In genomic region chr17:63364387-63364786, GRCh38 we compare ENCODE assay signal across 29 cellular contexts.
A peak's percentile ranks its signal among the peaks of the same experiment; 100 is the strongest.
DNase-seq lines count a peak whose midpoint lies in the region; ATAC-seq and TF ChIP-seq lines count a peak whose summit lies in the region.
"Had no signal": no experiment of that assay in that cellular context is flagged by ENCODE, and none has a peak within 500 bp of the region (broad histone marks: within the 10 kb centered on the region; RNA-seq: fewer than 3 reads in every experiment).

No MANE protein-coding gene starts in this region.

- CTCF ChIA-PET in activated CD4-positive, alpha-beta T cell treated with anti-CD3 and anti-CD28 coated beads for 36 hours (lab: Charles Lee) = no interaction called here

- H3K27ac Mint-ChIP-seq in brain = peak overlapping the region in 3 of 5 experiments; percentile 58 to 79 (median 79)
- H3K27ac Mint-ChIP-seq in activated CD4-positive, alpha-beta T cell treated with anti-CD3 and anti-CD28 coated beads for 36 hours = no peak overlapping the region
- H3K27ac Mint-ChIP-seq: activated CD8-positive, alpha-beta T cell treated with anti-CD3 and anti-CD28 coated beads, Interleukin-2, amount 10 ng/mL, durations not matched to agents 7 days and 5 days; activated naive CD8-positive, alpha-beta T cell; neural progenitor cell had no signal

- no peak overlapping the region for H3K4me3 Mint-ChIP-seq in brain
- H3K4me3 Mint-ChIP-seq in activated CD4-positive, alpha-beta T cell treated with anti-CD3 and anti-CD28 coated beads for 36 hours = no peak overlapping the region
- H3K4me3 Mint-ChIP-seq: activated CD8-positive, alpha-beta T cell treated with anti-CD3 and anti-CD28 coated beads, Interleukin-2, amount 10 ng/mL, durations not matched to agents 7 days and 5 days; activated naive CD8-positive, alpha-beta T cell; central memory CD8-positive, alpha-beta T cell; neural progenitor cell had no signal

- intact Hi-C loops in activated CD4-positive, alpha-beta T cell treated with anti-CD3 and anti-CD28 coated beads for 36 hours (cut with DNase I, micrococcal nuclease) = no loop called here

- no peak overlapping the region for H3K4me3 ChIP-seq in AG10803 (ENCODE audit: low read length)
- no peak overlapping the region for H3K4me3 ChIP-seq in fibroblast of pulmonary artery (replicated peaks; ENCODE audit: low read depth, low read length)
- no peak overlapping the region for H3K4me3 ChIP-seq in coronary artery
- H3K4me3 ChIP-seq: gastroesophageal sphincter, neural progenitor cell had no signal

- no peak overlapping the region for H3K27ac ChIP-seq in coronary artery
- H3K27ac ChIP-seq: gastroesophageal sphincter, KMS-11, neural progenitor cell had no signal

- ATAC-seq in activated CD4-positive, alpha-beta T cell treated with anti-CD3 and anti-CD28 coated beads for 36 hours = no peak
- ATAC-seq: activated CD8-positive, alpha-beta T cell treated with anti-CD3 and anti-CD28 coated beads, Interleukin-2, amount 10 ng/mL, durations not matched to agents 7 days and 5 days; gastroesophageal sphincter; left colon; right cardiac atrium had no signal

- peaks cover 62% of the 10 kb centered on the region for H3K36me3 Mint-ChIP-seq in brain
- H3K36me3 Mint-ChIP-seq in activated CD4-positive, alpha-beta T cell treated with anti-CD3 and anti-CD28 coated beads for 36 hours (ENCODE audit: low read depth) = peaks cover 3% of the 10 kb centered on the region

- peak; percentile 47 for DNase-seq in AG10803 (ENCODE audit: low read depth)
- DNase-seq in M059J (ENCODE audit: low read depth) = peak; percentile 5
- DNase-seq in fibroblast of pulmonary artery (ENCODE audit: low read depth) = peak; percentile 68
- no peak for DNase-seq in activated CD4-positive, alpha-beta T cell treated with anti-CD3 and anti-CD28 coated beads for 36 hours
- DNase-seq in coronary artery (ENCODE audit: low spot score) = no peak
- DNase-seq in SKM-1 (lab: John Stamatoyannopoulos, UW; ENCODE audit: unreplicated experiment) = no peak
- DNase-seq in cortex of kidney (lab: John Stamatoyannopoulos, UW) = no peak
- DNase-seq: activated CD4-positive, CD25-positive, alpha-beta regulatory T cell treated with anti-CD3 and anti-CD28 coated beads, Interleukin-2, amount 50 U/mL, for 72 hours; activated CD8-positive, alpha-beta T cell treated with anti-CD3 and anti-CD28 coated beads, Interleukin-2, amount 10 ng/mL, durations not matched to agents 7 days and 5 days; activated effector memory CD4-positive, alpha-beta T cell treated with Interleukin-2 at 50 U/mL for 16 hours; aorta; BE2C; DMS79; HCEC 1CT; hippocampal formation; left colon; NCI-H146; NCI-H510A treated with DMSO at 0.1 percent for 48 hours; right cardiac atrium; SHP77 treated with DMSO at 0.1 percent for 48 hours; stimulated activated CD4-positive, alpha-beta T cell treated with anti-CD3 and anti-CD28 coated beads, Interleukin-12 subunit alpha, Interleukin-12 subunit beta, amount 100 ng/mL, for 4 hours; stimulated activated CD4-positive, alpha-beta T cell treated with anti-CD3 and anti-CD28 coated beads, Interleukin-4, amount 100 ng/mL, for 1 hour; trophoblast cell had no signal

- H3K4me1 Mint-ChIP-seq in brain = peaks cover 15% of the 10 kb centered on the region
- H3K4me1 Mint-ChIP-seq in activated CD4-positive, alpha-beta T cell treated with anti-CD3 and anti-CD28 coated beads for 36 hours = no peaks in the 10 kb centered on the region
- H3K4me1 Mint-ChIP-seq: central memory CD8-positive, alpha-beta T cell; neural progenitor cell had no signal

- TF ChIP-seq CTCF in AG10803 (conservative IDR thresholded peaks at IDR 0.05; ENCODE audit: low read length) (no peak), brain (conservative IDR thresholded peaks at IDR 0.05) (no peak), fibroblast of pulmonary artery (IDR thresholded peaks at IDR 0.05; ENCODE audit: low read length, missing control alignments) (no peak), coronary artery (IDR thresholded peaks at IDR 0.05) (no peak)

- POLR2A ChIA-PET in activated CD4-positive, alpha-beta T cell treated with anti-CD3 and anti-CD28 coated beads for 36 hours (lab: Charles Lee) = no interaction called here

- peaks cover 0 to 11% (median 0%) of the 10 kb centered on the region in 5 experiments for H3K9me3 Mint-ChIP-seq in brain
- H3K9me3 Mint-ChIP-seq in activated CD4-positive, alpha-beta T cell treated with anti-CD3 and anti-CD28 coated beads for 36 hours (ENCODE audit: low read depth) = no peaks in the 10 kb centered on the region
- H3K9me3 Mint-ChIP-seq: central memory CD8-positive, alpha-beta T cell; neural progenitor cell had no signal

- H3K27me3 Mint-ChIP-seq in brain = no peaks in the 10 kb centered on the region
- no peaks in the 10 kb centered on the region for H3K27me3 Mint-ChIP-seq in activated CD4-positive, alpha-beta T cell treated with anti-CD3 and anti-CD28 coated beads for 36 hours
- H3K27me3 Mint-ChIP-seq: activated naive CD8-positive, alpha-beta T cell; central memory CD8-positive, alpha-beta T cell had no signal

Comparison
In these comparisons a context has a peak if more than half of its experiments do, and no peak if none do; other contexts are left out.
1. DNase-seq: peak in AG10803 (single experiment), M059J (single experiment) and fibroblast of pulmonary artery (single experiment); none in activated CD4-positive, alpha-beta T cell treated with anti-CD3 and anti-CD28 coated beads for 36 hours (single experiment), coronary artery (single experiment), SKM-1 (single experiment) and cortex of kidney (single experiment).